In the genomic region with DNA sequence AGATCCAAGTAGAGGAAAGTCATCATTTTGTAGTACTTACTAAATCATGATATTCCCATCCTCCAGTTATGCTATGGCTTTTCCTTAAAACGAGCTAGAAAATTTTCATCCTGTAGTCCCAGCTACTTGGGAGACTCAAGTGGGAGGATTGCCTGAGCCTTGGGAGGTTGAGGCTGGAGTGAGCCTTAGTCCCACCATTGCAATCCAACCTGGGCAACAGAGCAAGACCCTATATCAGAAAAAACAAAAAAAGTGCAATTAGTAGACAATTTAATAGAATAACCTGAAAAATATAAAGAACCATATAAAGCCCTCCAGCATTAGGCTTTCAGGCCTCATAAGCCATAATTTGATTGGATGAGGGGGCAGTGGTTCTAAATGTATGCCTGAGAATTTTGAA, we compare ENCODE assay signal across 32 cellular contexts.
"Had no signal": no experiment of that assay in that cellular context is flagged by ENCODE, and none has a peak within 500 bp of the region (broad histone marks: within the 10 kb centered on the region; RNA-seq: fewer than 3 reads in every experiment).

No MANE protein-coding gene starts in this region.

- DNase-seq: activated CD4-positive, alpha-beta memory T cell treated with anti-CD3 and anti-CD28 coated beads for 36 hours; activated CD4-positive, alpha-beta T cell treated with anti-CD3 and anti-CD28 coated beads for 36 hours; activated CD4-positive, alpha-beta T cell treated with anti-CD3 and anti-CD28 coated beads, Interleukin-2, amount 10 ng/mL, durations not matched to agents 24 days and 14 days; activated CD4-positive, CD25-positive, alpha-beta regulatory T cell; activated CD4-positive, CD25-positive, alpha-beta regulatory T cell treated with anti-CD3 and anti-CD28 coated beads, Interleukin-2, amount 50 U/mL, for 72 hours; activated CD8-positive, alpha-beta memory T cell treated with anti-CD3 and anti-CD28 coated beads, Interleukin-2, amount 50 U/mL, for 48 hours; activated gamma-delta T cell; activated naive CD4-positive, alpha-beta T cell; activated naive CD4-positive, alpha-beta T cell treated with anti-CD3 and anti-CD28 coated beads, Interleukin-2, amount 10 ng/mL, durations not matched to agents 7 days and 5 days; activated naive CD8-positive, alpha-beta T cell treated with anti-CD3 and anti-CD28 coated beads, Interleukin-2, amount 10 ng/mL, durations not matched to agents 7 days and 5 days; activated T-cell treated with anti-CD3 and anti-CD28 coated beads for 4 hours; activated T-cell treated with anti-CD3 and anti-CD28 coated beads, Interleukin-2, amount 50 U/mL, for 24 hours; activated T-cell treated with anti-CD3 and anti-CD28 coated beads, Interleukin-2, amount 50 U/mL, for 72 hours; central memory CD4-positive, alpha-beta T cell; cerebellar nuclear complex; colonic mucosa; effector CD8-positive, alpha-beta T cell; esophagus squamous epithelium; foreskin melanocyte; glutamatergic neuron; heart left ventricle; T-helper 1 cell; T-helper 17 cell; T1000; WERI-Rb-1 had no signal

- H3K27me3 Mint-ChIP-seq: activated CD4-positive, alpha-beta memory T cell treated with anti-CD3 and anti-CD28 coated beads for 36 hours; activated CD4-positive, alpha-beta T cell treated with anti-CD3 and anti-CD28 coated beads for 36 hours; activated CD4-positive, alpha-beta T cell treated with anti-CD3 and anti-CD28 coated beads, Interleukin-2, amount 10 ng/mL, durations not matched to agents 24 days and 14 days; activated naive CD4-positive, alpha-beta T cell treated with anti-CD3 and anti-CD28 coated beads, Interleukin-2, amount 10 ng/mL, durations not matched to agents 7 days and 5 days; activated naive CD8-positive, alpha-beta T cell treated with anti-CD3 and anti-CD28 coated beads, Interleukin-2, amount 10 ng/mL, durations not matched to agents 7 days and 5 days; activated T-cell treated with anti-CD3 and anti-CD28 coated beads, Interleukin-2, amount 50 U/mL, for 24 hours; brain; T-helper 17 cell had no signal

- ATAC-seq: activated CD4-positive, alpha-beta T cell treated with anti-CD3 and anti-CD28 coated beads for 36 hours; activated naive CD4-positive, alpha-beta T cell treated with anti-CD3 and anti-CD28 coated beads, Interleukin-2, amount 50 U/mL, for 72 hours; activated T-cell treated with anti-CD3 and anti-CD28 coated beads, Interleukin-2, amount 50 U/mL, for 72 hours; heart left ventricle; T-helper 17 cell had no signal

- H3K27me3 ChIP-seq: ascending aorta, breast epithelium, colonic mucosa, esophagus squamous epithelium, heart left ventricle had no signal

- H3K36me3 ChIP-seq: ascending aorta, breast epithelium, cardiac muscle cell, colonic mucosa, esophagus squamous epithelium, heart left ventricle had no signal

- H3K27ac Mint-ChIP-seq: activated CD4-positive, alpha-beta memory T cell treated with anti-CD3 and anti-CD28 coated beads for 36 hours; activated CD4-positive, alpha-beta T cell treated with anti-CD3 and anti-CD28 coated beads for 36 hours; activated CD4-positive, alpha-beta T cell treated with anti-CD3 and anti-CD28 coated beads, Interleukin-2, amount 10 ng/mL, durations not matched to agents 24 days and 14 days; activated naive CD4-positive, alpha-beta T cell treated with anti-CD3 and anti-CD28 coated beads, Interleukin-2, amount 10 ng/mL, durations not matched to agents 7 days and 5 days; activated naive CD8-positive, alpha-beta T cell treated with anti-CD3 and anti-CD28 coated beads, Interleukin-2, amount 10 ng/mL, durations not matched to agents 7 days and 5 days; activated T-cell treated with anti-CD3 and anti-CD28 coated beads, Interleukin-2, amount 50 U/mL, for 24 hours; activated T-cell treated with anti-CD3 and anti-CD28 coated beads, Interleukin-2, amount 50 U/mL, for 72 hours; T-helper 17 cell; T-helper 2 cell treated with Interferon-gamma antibody and Interleukin-4, amounts not matched to agents 5 μg/mL and 100 μg/mL, for 36 hours had no signal

- H3K4me1 ChIP-seq: breast epithelium had no signal

- H3K4me3 Mint-ChIP-seq: activated CD4-positive, alpha-beta memory T cell treated with anti-CD3 and anti-CD28 coated beads for 36 hours; activated CD4-positive, alpha-beta T cell treated with anti-CD3 and anti-CD28 coated beads for 36 hours; activated CD4-positive, alpha-beta T cell treated with anti-CD3 and anti-CD28 coated beads, Interleukin-2, amount 10 ng/mL, durations not matched to agents 24 days and 14 days; activated naive CD4-positive, alpha-beta T cell treated with anti-CD3 and anti-CD28 coated beads, Interleukin-2, amount 10 ng/mL, durations not matched to agents 7 days and 5 days; activated naive CD8-positive, alpha-beta T cell treated with anti-CD3 and anti-CD28 coated beads, Interleukin-2, amount 10 ng/mL, durations not matched to agents 7 days and 5 days; activated T-cell treated with anti-CD3 and anti-CD28 coated beads, Interleukin-2, amount 50 U/mL, for 24 hours; activated T-cell treated with anti-CD3 and anti-CD28 coated beads, Interleukin-2, amount 50 U/mL, for 72 hours; T-helper 17 cell; T-helper 2 cell treated with Interferon-gamma antibody and Interleukin-4, amounts not matched to agents 5 μg/mL and 100 μg/mL, for 36 hours had no signal

- H3K9me3 Mint-ChIP-seq: activated CD4-positive, alpha-beta memory T cell treated with anti-CD3 and anti-CD28 coated beads for 36 hours; activated CD4-positive, alpha-beta T cell treated with anti-CD3 and anti-CD28 coated beads, Interleukin-2, amount 10 ng/mL, durations not matched to agents 24 days and 14 days; activated naive CD4-positive, alpha-beta T cell treated with anti-CD3 and anti-CD28 coated beads, Interleukin-2, amount 10 ng/mL, durations not matched to agents 7 days and 5 days; activated naive CD4-positive, alpha-beta T cell treated with anti-CD3 and anti-CD28 coated beads, Interleukin-2, amount 50 U/mL, for 72 hours; activated naive CD8-positive, alpha-beta T cell treated with anti-CD3 and anti-CD28 coated beads, Interleukin-2, amount 10 ng/mL, durations not matched to agents 7 days and 5 days; activated T-cell treated with anti-CD3 and anti-CD28 coated beads, Interleukin-2, amount 50 U/mL, for 24 hours; activated T-cell treated with anti-CD3 and anti-CD28 coated beads, Interleukin-2, amount 50 U/mL, for 72 hours; brain; T-helper 2 cell treated with Interferon-gamma antibody and Interleukin-4, amounts not matched to agents 5 μg/mL and 100 μg/mL, for 36 hours had no signal

- H3K9me3 ChIP-seq: ascending aorta, breast epithelium, colonic mucosa, esophagus squamous epithelium, heart left ventricle had no signal

- H3K27ac ChIP-seq: ascending aorta, breast epithelium, cardiac muscle cell, colonic mucosa, epithelial cell of prostate, esophagus squamous epithelium, heart left ventricle, WERI-Rb-1 had no signal

- H3K4me3 ChIP-seq: ascending aorta, breast epithelium, cardiac muscle cell, colonic mucosa, esophagus squamous epithelium, heart left ventricle had no signal
